8 cellular contexts compared by ENCODE assay signal in genomic region chr6:167699141-167700036, GRCh38.
DNase-seq lines count a peak whose midpoint lies in the region; ATAC-seq and TF ChIP-seq lines count a peak whose summit lies in the region.

No MANE protein-coding gene starts in this region.

- ATAC-seq in GM19328 (IDR thresholded peaks at IDR 0.05; ENCODE audit: unreplicated experiment) (peak; percentile 96), HG03342 (IDR thresholded peaks at IDR 0.05; ENCODE audit: unreplicated experiment) (peak; percentile 96), WTC11 (peak; percentile 58)
- peak; percentile 89 for ATAC-seq in naive thymus-derived CD4-positive, alpha-beta T cell

- TF ChIP-seq CTCF in WTC11 (IDR thresholded peaks at IDR 0.05) = no peak

- H3K9me3 ChIP-seq in naive thymus-derived CD4-positive, alpha-beta T cell (ENCODE audit: control insufficient read depth in 2 of 3, low read length in 3 of 3) = no peaks in the 10 kb centered on the region

- DNase-seq in WTC11 (ENCODE audit: low spot score) = no peak
- DNase-seq in dermis blood vessel endothelial cell = peak; percentile 92
- DNase-seq in naive thymus-derived CD4-positive, alpha-beta T cell = peak in 7 of 9 donors; percentile 24 to 66 (median 56)
- DNase-seq in GM19240 (ENCODE audit: insufficient read length, low spot score) = no peak
- DNase-seq in G401 (ENCODE audit: low spot score) = no peak

- peak overlapping the region; percentile 29 for H3K4me3 ChIP-seq in naive thymus-derived CD4-positive, alpha-beta T cell (ENCODE audit: low read length)

- H3K4me1 Mint-ChIP-seq in WTC11 = peaks cover 20% of the 10 kb centered on the region
- H3K4me1 Mint-ChIP-seq in naive thymus-derived CD4-positive, alpha-beta T cell = peaks cover 12 to 39% (median 19%) of the 10 kb centered on the region in 7 donors

- intact Hi-C loops in naive thymus-derived CD4-positive, alpha-beta T cell (cut with micrococcal nuclease) = loop anchor here in 1 of 2 donors (1.0 to 2.0 kb wide), 2 partner anchors 8 to 349 kb away; no protein-coding TSS in a partner anchor

- H3K4me3 Mint-ChIP-seq in WTC11 = no peak overlapping the region
- H3K4me3 Mint-ChIP-seq in naive thymus-derived CD4-positive, alpha-beta T cell = peak overlapping the region; percentile 66 to 86 (median 82)

- in situ Hi-C loops in G401 (cut with HindIII; ENCODE audit: low sequenced_read_pairs) = no loop called here

- H3K9me3 Mint-ChIP-seq in WTC11 = peaks cover 2% of the 10 kb centered on the region
- H3K9me3 Mint-ChIP-seq in naive thymus-derived CD4-positive, alpha-beta T cell = no peaks in the 10 kb centered on the region

- no peaks in the 10 kb centered on the region for H3K36me3 Mint-ChIP-seq in WTC11
- peaks cover 0 to 1% (median 0%) of the 10 kb centered on the region in 5 donors for H3K36me3 Mint-ChIP-seq in naive thymus-derived CD4-positive, alpha-beta T cell

- CTCF ChIA-PET in WTC11 (lab: Charles Lee) = interaction anchor here (0.6 to 1.2 kb wide), 2 partner anchors 44 to 144 kb away, joined by 3 read pairs; no protein-coding TSS in a partner anchor
- CTCF ChIA-PET in naive thymus-derived CD4-positive, alpha-beta T cell (lab: Charles Lee) = interaction anchor here (0.8 kb wide), 1 partner anchor 9 kb away, joined by 3 read pairs; no protein-coding TSS in a partner anchor

- no peaks in the 10 kb centered on the region for H3K36me3 ChIP-seq in naive thymus-derived CD4-positive, alpha-beta T cell (ENCODE audit: control insufficient read depth in 2 of 3, insufficient read depth in 3 of 3, low read length in 3 of 3)

- 0 out of 2 replicates have a peak overlapping the region, but pooled peaks have one; percentile 12 for H3K27ac Mint-ChIP-seq in WTC11
- peak overlapping the region; percentile 48 to 90 (median 74) for H3K27ac Mint-ChIP-seq in naive thymus-derived CD4-positive, alpha-beta T cell

- H3K27me3 Mint-ChIP-seq in WTC11 (ENCODE audit: low read depth) = no peaks in the 10 kb centered on the region
- H3K27me3 Mint-ChIP-seq in naive thymus-derived CD4-positive, alpha-beta T cell = peaks cover 7 to 52% (median 11%) of the 10 kb centered on the region in 5 donors

- H3K4me1 ChIP-seq in naive thymus-derived CD4-positive, alpha-beta T cell (ENCODE audit: control insufficient read depth in 2 of 2, insufficient read depth in 2 of 2, low read length in 2 of 2) = peaks cover 0 to 17% of the 10 kb centered on the region in 2 donors

- POLR2A ChIA-PET in WTC11 (lab: Charles Lee) = interaction anchor here (1.2 kb wide), 1 partner anchor 20 kb away, joined by 4 read pairs; no protein-coding TSS in a partner anchor
- POLR2A ChIA-PET in naive thymus-derived CD4-positive, alpha-beta T cell (lab: Charles Lee) = no interaction called here

- peaks cover 0 to 6% of the 10 kb centered on the region in 2 donors for H3K27me3 ChIP-seq in naive thymus-derived CD4-positive, alpha-beta T cell (ENCODE audit: control insufficient read depth in 2 of 2, insufficient read depth in 2 of 2, low read length in 2 of 2)

- H3K27ac ChIP-seq in naive thymus-derived CD4-positive, alpha-beta T cell (ENCODE audit: low read depth, low read length) = no peak overlapping the region
- peak overlapping the region; percentile 51 for H3K27ac ChIP-seq in temporal lobe (ENCODE audit: low read depth, low read length)

TF ChIP-seq in WTC11, 78 proteins besides CTCF, POLR2A, EP300 and RAD21:
- no peak for TF ChIP-seq ZSCAN18 (CRISPR knock-in tag; IDR thresholded peaks at IDR 0.05)
TF ChIP-seq in WTC11: peak in this region for 0.

Comparison
In these comparisons a context has a peak if more than half of its experiments do, and no peak if none do; other contexts are left out.
1. DNase-seq: peak in dermis blood vessel endothelial cell (single experiment) and naive thymus-derived CD4-positive, alpha-beta T cell (7 of 9); none in WTC11 (single experiment), GM19240 (single experiment) and G401 (single experiment).
2. Peak in every context shown above with its lines, with median percentiles within 50 percentile points of each other: ATAC-seq.